ENCODE assay signal across 9 cellular contexts in the genomic region with DNA sequence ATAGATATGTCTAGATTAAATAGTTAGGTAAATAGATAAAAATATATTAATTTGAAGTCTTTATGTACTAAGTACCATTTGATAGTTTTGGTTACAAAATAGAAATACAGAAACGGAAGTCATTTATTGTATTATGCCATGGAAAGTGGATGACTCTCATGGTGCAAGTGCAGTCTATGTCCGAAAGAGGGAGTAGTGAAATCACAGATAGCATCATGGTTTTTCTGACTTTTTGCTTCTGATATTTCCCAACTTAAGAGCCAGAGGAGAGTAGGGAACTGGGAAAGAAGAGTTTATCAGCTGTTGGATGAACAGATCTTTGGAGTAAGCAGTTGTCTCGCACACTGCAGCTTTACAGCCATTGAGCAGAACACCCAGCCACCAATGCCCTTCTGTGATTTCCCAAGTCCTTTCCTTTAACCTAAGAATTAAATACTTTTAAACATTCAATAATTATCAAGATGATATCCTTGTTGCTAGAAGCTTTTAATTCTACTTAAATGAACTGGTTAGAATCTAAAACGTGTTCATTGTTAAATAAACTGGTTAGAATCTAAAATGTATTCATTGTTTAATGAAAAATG. TPM values are rescaled to one million over a fixed set of nuclear protein-coding genes. Genes with fewer than 3 reads are reported as not detected.
DNase-seq lines count a peak whose midpoint lies in the region; ATAC-seq and TF ChIP-seq lines count a peak whose summit lies in the region.
"Had no signal": no experiment of that assay in that cellular context is flagged by ENCODE, and none has a peak within 500 bp of the region (broad histone marks: within the 10 kb centered on the region; RNA-seq: fewer than 3 reads in every experiment).

No MANE protein-coding gene starts in this region.

- CTCF ChIA-PET in HEK293T (lab: Yijun Ruan, JAX): interaction anchor here (0.6 to 1.1 kb wide), 4 partner anchors 13 to 431 kb away, joined by 3 to 4 read pairs (median 3); no protein-coding TSS in a partner anchor
- CTCF ChIA-PET in activated CD4-positive, alpha-beta T cell treated with anti-CD3 and anti-CD28 coated beads, Interleukin-2, amount 10 ng/mL, durations not matched to agents 7 days and 5 days (lab: Charles Lee): no interaction called here

- no peak overlapping the region for H3K4me3 ChIP-seq in WI38 (ENCODE audit: low read depth, low read length)

- peak; percentile 12 for DNase-seq in NCI-H2029 (lab: John Stamatoyannopoulos, UW)
- DNase-seq in NCI-H2029 treated with DMSO at 0.1 percent for 48 hours (lab: John Stamatoyannopoulos, UW): no peak
- DNase-seq in HEK293T (ENCODE audit: extremely low spot score): peak; percentile 61
- peak; percentile 28 for DNase-seq in NCI-H1694 (lab: John Stamatoyannopoulos, UW)
- no peak for DNase-seq in left cardiac atrium
- peak; percentile 63 for DNase-seq in stromal cell of bone marrow (ENCODE audit: low read depth)
- DNase-seq in activated CD4-positive, alpha-beta T cell treated with anti-CD3 and anti-CD28 coated beads, Interleukin-2, amount 10 ng/mL, durations not matched to agents 7 days and 5 days: no peak

- H3K36me3 Mint-ChIP-seq in activated CD4-positive, alpha-beta T cell treated with anti-CD3 and anti-CD28 coated beads, Interleukin-2, amount 10 ng/mL, durations not matched to agents 7 days and 5 days (ENCODE audit: low read depth): peaks cover 3% of the 10 kb centered on the region
- H3K36me3 Mint-ChIP-seq: CD4-positive, alpha-beta memory T cell had no signal

- peaks cover 7% of the 10 kb centered on the region for H3K4me1 Mint-ChIP-seq in activated CD4-positive, alpha-beta T cell treated with anti-CD3 and anti-CD28 coated beads, Interleukin-2, amount 10 ng/mL, durations not matched to agents 7 days and 5 days

- peak; percentile 65; the same call in 1 of the 2 replicates for TF ChIP-seq CTCF in WI38 (IDR thresholded peaks at IDR 0.05; ENCODE audit: low read depth, low read length)

- H3K27ac Mint-ChIP-seq in activated CD4-positive, alpha-beta T cell treated with anti-CD3 and anti-CD28 coated beads, Interleukin-2, amount 10 ng/mL, durations not matched to agents 7 days and 5 days: no peak overlapping the region
- H3K27ac Mint-ChIP-seq: CD4-positive, alpha-beta memory T cell had no signal

- H3K4me3 Mint-ChIP-seq in activated CD4-positive, alpha-beta T cell treated with anti-CD3 and anti-CD28 coated beads, Interleukin-2, amount 10 ng/mL, durations not matched to agents 7 days and 5 days: no peak overlapping the region
- H3K4me3 Mint-ChIP-seq: CD4-positive, alpha-beta memory T cell had no signal

- intact Hi-C loops in left cardiac atrium (cut with DNase I): loop anchor here in 1 of 2 donors (5.0 kb wide), 1 partner anchor 566 kb away; a partner anchor contains a TSS

- ATAC-seq in left cardiac atrium: peak; percentile 38 to 63

- POLR2A ChIA-PET in HEK293T (lab: Yijun Ruan, JAX): no interaction called here
- POLR2A ChIA-PET in activated CD4-positive, alpha-beta T cell treated with anti-CD3 and anti-CD28 coated beads, Interleukin-2, amount 10 ng/mL, durations not matched to agents 7 days and 5 days (lab: Charles Lee): no interaction called here

- peaks cover 18% of the 10 kb centered on the region for H3K27me3 Mint-ChIP-seq in activated CD4-positive, alpha-beta T cell treated with anti-CD3 and anti-CD28 coated beads, Interleukin-2, amount 10 ng/mL, durations not matched to agents 7 days and 5 days

- H3K9me3 Mint-ChIP-seq in activated CD4-positive, alpha-beta T cell treated with anti-CD3 and anti-CD28 coated beads, Interleukin-2, amount 10 ng/mL, durations not matched to agents 7 days and 5 days: no peaks in the 10 kb centered on the region

TF ChIP-seq in HEK293T, 16 proteins besides CTCF, POLR2A, EP300 and RAD21:
- TF ChIP-seq, protein P1, sequence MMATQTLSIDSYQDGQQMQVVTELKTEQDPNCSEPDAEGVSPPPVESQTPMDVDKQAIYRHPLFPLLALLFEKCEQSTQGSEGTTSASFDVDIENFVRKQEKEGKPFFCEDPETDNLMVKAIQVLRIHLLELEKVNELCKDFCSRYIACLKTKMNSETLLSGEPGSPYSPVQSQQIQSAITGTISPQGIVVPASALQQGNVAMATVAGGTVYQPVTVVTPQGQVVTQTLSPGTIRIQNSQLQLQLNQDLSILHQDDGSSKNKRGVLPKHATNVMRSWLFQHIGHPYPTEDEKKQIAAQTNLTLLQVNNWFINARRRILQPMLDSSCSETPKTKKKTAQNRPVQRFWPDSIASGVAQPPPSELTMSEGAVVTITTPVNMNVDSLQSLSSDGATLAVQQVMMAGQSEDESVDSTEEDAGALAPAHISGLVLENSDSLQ (IDR thresholded peaks at IDR 0.05): no peak
- no peak for TF ChIP-seq HDGF (IDR thresholded peaks at IDR 0.05; ENCODE audit: borderline replicate concordance)
- no peak for TF ChIP-seq FOXA1 (IDR thresholded peaks at IDR 0.05)
- no peak for TF ChIP-seq SP1 (IDR thresholded peaks at IDR 0.05)
- no peak for TF ChIP-seq ARNT (IDR thresholded peaks at IDR 0.05)
TF ChIP-seq in HEK293T: peak in this region for 0.

RNA-seq across cellular contexts. Expression of a gene that starts 18.4 kb away (rescaled TPM):
- total RNA-seq in left cardiac atrium: 1 to 10 TPM; 4.3 to 5.5 TPM
- not detected for total RNA-seq in activated CD4-positive, alpha-beta T cell treated with anti-CD3 and anti-CD28 coated beads, Interleukin-2, amount 10 ng/mL, durations not matched to agents 7 days and 5 days

RNA-seq across cellular contexts. Expression of a gene that starts 46.4 kb away (rescaled TPM):
- 10 to 100 TPM; 14.1 to 15.2 TPM for total RNA-seq in left cardiac atrium
- 10 to 100 TPM; 11.2 TPM for total RNA-seq in activated CD4-positive, alpha-beta T cell treated with anti-CD3 and anti-CD28 coated beads, Interleukin-2, amount 10 ng/mL, durations not matched to agents 7 days and 5 days

Comparison
In these comparisons a context has a peak if more than half of its experiments do, and no peak if none do; other contexts are left out.
1. DNase-seq: peak in NCI-H2029 (single experiment), HEK293T (single experiment), NCI-H1694 (single experiment) and stromal cell of bone marrow (single experiment); none in NCI-H2029 treated with DMSO at 0.1 percent for 48 hours (single experiment), left cardiac atrium (single experiment) and activated CD4-positive, alpha-beta T cell treated with anti-CD3 and anti-CD28 coated beads, Interleukin-2, amount 10 ng/mL, durations not matched to agents 7 days and 5 days (single experiment).
2. RNA of a gene that starts 18.4 kb away (total RNA-seq): 4.3 to 5.5 TPM in left cardiac atrium; not detected in activated CD4-positive, alpha-beta T cell treated with anti-CD3 and anti-CD28 coated beads, Interleukin-2, amount 10 ng/mL, durations not matched to agents 7 days and 5 days; every median in the first group is over 4 times any median in the second.